ENCODE assay signal across 26 cellular contexts in genomic region chr11:20770421-20770935, GRCh38.
"Had no signal": no experiment of that assay in that cellular context is flagged by ENCODE, and none has a peak within 500 bp of the region (broad histone marks: within the 10 kb centered on the region; RNA-seq: fewer than 3 reads in every experiment).

No MANE protein-coding gene starts in this region.

- H3K27ac ChIP-seq: breast epithelium, gastrocnemius medialis, left lung, lower lobe of right lung, neural progenitor cell, parathyroid adenoma, psoas muscle, right atrium auricular region, suprapubic skin, tibial artery, upper lobe of right lung had no signal

- H3K4me1 Mint-ChIP-seq: activated CD4-positive, alpha-beta T cell treated with anti-CD3 and anti-CD28 coated beads for 36 hours; natural killer cell had no signal

- H3K36me3 Mint-ChIP-seq: activated naive CD4-positive, alpha-beta T cell treated with anti-CD3 and anti-CD28 coated beads, Interleukin-2, amount 50 U/mL, for 72 hours; natural killer cell; neural progenitor cell had no signal

- DNase-seq: activated CD4-positive, alpha-beta T cell treated with anti-CD3 and anti-CD28 coated beads for 36 hours; activated CD4-positive, alpha-beta T cell treated with anti-CD3 and anti-CD28 coated beads, Interleukin-2, amount 50 U/mL, for 4 hours; activated CD4-positive, CD25-positive, alpha-beta regulatory T cell; activated naive CD4-positive, alpha-beta T cell; activated T-cell treated with anti-CD3 and anti-CD28 coated beads for 4 hours; activated T-cell treated with anti-CD3 and anti-CD28 coated beads, Interleukin-2, amount 50 U/mL, for 72 hours; central memory CD4-positive, alpha-beta T cell; gastrocnemius medialis; glutamatergic neuron; left lung; lower lobe of right lung; mesendoderm; natural killer cell; occipital lobe; psoas muscle; stimulated activated CD4-positive, alpha-beta T cell treated with anti-CD3 and anti-CD28 coated beads, Interleukin-15, amount 100 ng/mL, for 24 hours; stimulated activated CD4-positive, alpha-beta T cell treated with anti-CD3 and anti-CD28 coated beads, Interleukin-2, amount 100 ng/mL, for 24 hours; stimulated activated naive CD4-positive, alpha-beta T cell; tibial artery; upper lobe of right lung had no signal

- H3K9me3 ChIP-seq: breast epithelium, gastrocnemius medialis, left lung, lower lobe of right lung, psoas muscle, right atrium auricular region, suprapubic skin, upper lobe of right lung had no signal

- H3K27me3 ChIP-seq: breast epithelium, gastrocnemius medialis, left lung, neural progenitor cell, right atrium auricular region, suprapubic skin, tibial artery, upper lobe of right lung had no signal

- H3K27me3 Mint-ChIP-seq: activated CD4-positive, alpha-beta T cell treated with anti-CD3 and anti-CD28 coated beads for 36 hours had no signal

- H3K4me1 ChIP-seq: breast epithelium, gastrocnemius medialis, left lung, lower lobe of right lung, neural progenitor cell, parathyroid adenoma, psoas muscle, right atrium auricular region, suprapubic skin, tibial artery, upper lobe of right lung had no signal

- H3K4me3 ChIP-seq: breast epithelium, gastrocnemius medialis, left lung, lower lobe of right lung, neural progenitor cell, psoas muscle, right atrium auricular region, suprapubic skin, tibial artery, upper lobe of right lung had no signal

- H3K4me3 Mint-ChIP-seq: activated CD4-positive, alpha-beta T cell treated with anti-CD3 and anti-CD28 coated beads for 36 hours; activated T-cell treated with anti-CD3 and anti-CD28 coated beads, Interleukin-2, amount 50 U/mL, for 72 hours; natural killer cell; neural progenitor cell had no signal

- H3K27ac Mint-ChIP-seq: activated CD4-positive, alpha-beta T cell treated with anti-CD3 and anti-CD28 coated beads for 36 hours; activated naive CD4-positive, alpha-beta T cell treated with anti-CD3 and anti-CD28 coated beads, Interleukin-2, amount 50 U/mL, for 72 hours; activated T-cell treated with anti-CD3 and anti-CD28 coated beads, Interleukin-2, amount 50 U/mL, for 72 hours; natural killer cell; neural progenitor cell had no signal

- H3K36me3 ChIP-seq: breast epithelium, gastrocnemius medialis, left lung, lower lobe of right lung, neural progenitor cell, right atrium auricular region, suprapubic skin, tibial artery, upper lobe of right lung had no signal
